Comparison of ENCODE assay signal across 9 cellular contexts in the genomic region with DNA sequence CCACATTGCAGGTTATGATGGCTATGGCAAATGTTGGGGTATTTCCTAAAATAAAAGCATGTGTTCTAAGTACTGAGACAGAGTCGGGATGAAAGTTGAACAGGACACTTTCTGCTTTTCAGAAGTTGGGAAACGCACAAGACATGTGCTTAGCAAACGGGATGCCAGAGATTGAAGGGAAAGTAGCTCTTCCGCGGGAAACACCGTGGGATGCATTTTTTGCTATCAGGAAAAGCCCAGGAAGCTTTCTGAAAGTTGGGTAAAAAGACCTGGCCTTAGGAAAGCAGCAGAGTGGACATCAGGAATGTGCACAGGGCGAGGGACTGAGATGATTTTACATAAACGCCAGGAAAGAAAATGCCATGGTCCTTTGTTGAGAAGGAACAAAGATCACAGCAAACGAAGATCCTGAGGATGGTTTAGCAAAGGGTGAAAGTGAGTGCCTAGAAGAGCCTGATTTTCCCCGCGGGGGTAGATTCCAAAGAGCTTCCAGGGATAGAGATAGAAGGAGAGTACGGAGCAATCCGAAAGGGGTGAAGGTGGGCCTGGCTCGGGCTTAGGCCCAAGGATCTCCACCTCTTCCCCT. TPM values are rescaled to one million over a fixed set of nuclear protein-coding genes. Genes with fewer than 3 reads are reported as not detected.
DNase-seq lines count a peak whose midpoint lies in the region; ATAC-seq and TF ChIP-seq lines count a peak whose summit lies in the region.
"Had no signal": no experiment of that assay in that cellular context is flagged by ENCODE, and none has a peak within 500 bp of the region (broad histone marks: within the 10 kb centered on the region; RNA-seq: fewer than 3 reads in every experiment).

No MANE protein-coding gene starts in this region.

- no peaks in the 10 kb centered on the region for H3K36me3 ChIP-seq in CD4-positive, alpha-beta memory T cell (ENCODE audit: insufficient read depth, low read length)
- H3K36me3 ChIP-seq in MG63, result peaks cover 30% of the 10 kb centered on the region

- no peaks in the 10 kb centered on the region for H3K9me3 ChIP-seq in CD4-positive, alpha-beta memory T cell (ENCODE audit: control insufficient read depth in 1 of 2, low read length in 2 of 2)
- H3K9me3 ChIP-seq in MG63, result no peaks in the 10 kb centered on the region

- H3K36me3 Mint-ChIP-seq in CD4-positive, alpha-beta memory T cell, result peaks cover 0 to 3% of the 10 kb centered on the region in 2 donors
- H3K36me3 Mint-ChIP-seq in effector memory CD8-positive, alpha-beta T cell (ENCODE audit: insufficient read depth), result peaks cover 4% of the 10 kb centered on the region
- H3K36me3 Mint-ChIP-seq in neural crest cell (ENCODE audit: low read depth), result peaks cover 15% of the 10 kb centered on the region

- ATAC-seq in effector memory CD8-positive, alpha-beta T cell (replicated peaks), result no peak
- ATAC-seq in HG03135 (IDR thresholded peaks at IDR 0.05; ENCODE audit: unreplicated experiment) (no peak), GM19395 (IDR thresholded peaks at IDR 0.05; ENCODE audit: unreplicated experiment) (no peak)

- CTCF ChIA-PET in CD4-positive, alpha-beta memory T cell (lab: Charles Lee; ENCODE audit: partially characterized antibody), result no interaction called here

- H3K4me1 ChIP-seq in CD4-positive, alpha-beta memory T cell (ENCODE audit: insufficient read depth, low read length), result peaks cover 12% of the 10 kb centered on the region

- peaks cover 3 to 11% of the 10 kb centered on the region in 2 donors for H3K27me3 Mint-ChIP-seq in CD4-positive, alpha-beta memory T cell
- peaks cover 9 to 12% of the 10 kb centered on the region in 2 donors for H3K27me3 Mint-ChIP-seq in effector memory CD8-positive, alpha-beta T cell
- H3K27me3 Mint-ChIP-seq in neural crest cell (ENCODE audit: low read depth), result no peaks in the 10 kb centered on the region

- H3K27ac ChIP-seq in CD4-positive, alpha-beta memory T cell (ENCODE audit: low read depth, low read length), result peak overlapping the region; percentile 26

- no peaks in the 10 kb centered on the region for H3K27me3 ChIP-seq in CD4-positive, alpha-beta memory T cell (ENCODE audit: insufficient read depth, low read length)
- no peaks in the 10 kb centered on the region for H3K27me3 ChIP-seq in MG63

- H3K9me3 Mint-ChIP-seq in CD4-positive, alpha-beta memory T cell, result no peaks in the 10 kb centered on the region
- H3K9me3 Mint-ChIP-seq in effector memory CD8-positive, alpha-beta T cell, result no peaks in the 10 kb centered on the region
- H3K9me3 Mint-ChIP-seq in neural crest cell, result no peaks in the 10 kb centered on the region

- DNase-seq in CD4-positive, alpha-beta memory T cell, result no peak
- DNase-seq in MG63 (no peak), neural crest cell (ENCODE audit: low read depth, low spot score) (peak; percentile 11), NCI-H1092 (lab: John Stamatoyannopoulos, UW) (no peak), hepatic stellate cell (ENCODE audit: low spot score) (no peak)
- no peak for DNase-seq in effector memory CD8-positive, alpha-beta T cell

- intact Hi-C loops in CD4-positive, alpha-beta memory T cell (cut with micrococcal nuclease), result no loop called here

- POLR2A ChIA-PET in CD4-positive, alpha-beta memory T cell (lab: Charles Lee; ENCODE audit: partially characterized antibody), result interaction anchor here (1.5 kb wide), 1 partner anchor 259 kb away, joined by 4 read pairs; the partner anchor contains the start of gene ATRIP

- H3K4me1 Mint-ChIP-seq in CD4-positive, alpha-beta memory T cell, result peaks cover 8 to 23% (median 15%) of the 10 kb centered on the region in 4 donors
- peaks cover 17% of the 10 kb centered on the region in 2 donors for H3K4me1 Mint-ChIP-seq in effector memory CD8-positive, alpha-beta T cell (ENCODE audit: low read depth in 2 of 2)
- H3K4me1 Mint-ChIP-seq in neural crest cell, result peaks cover 53% of the 10 kb centered on the region

- peak overlapping the region in 1 of 2 donors; percentile 95 for H3K4me3 ChIP-seq in CD4-positive, alpha-beta memory T cell (ENCODE audit: low read length in 2 of 2)
- H3K4me3 ChIP-seq in MG63, result peak overlapping the region; percentile 77

- TF ChIP-seq CTCF in neural crest cell (conservative IDR thresholded peaks at IDR 0.05), result no peak

- H3K27ac Mint-ChIP-seq in CD4-positive, alpha-beta memory T cell, result peak overlapping the region in 3 of 7 donors; percentile 43 to 88 (median 75)
- H3K27ac Mint-ChIP-seq in effector memory CD8-positive, alpha-beta T cell, result peak overlapping the region; percentile 65 to 74
- peak overlapping the region; percentile 87 for H3K27ac Mint-ChIP-seq in neural crest cell (ENCODE audit: unreplicated experiment)

- H3K4me3 Mint-ChIP-seq in CD4-positive, alpha-beta memory T cell, result peak overlapping the region; percentile 76 to 87 (median 85)
- H3K4me3 Mint-ChIP-seq in effector memory CD8-positive, alpha-beta T cell, result peak overlapping the region; percentile 75 to 80
- H3K4me3 Mint-ChIP-seq in neural crest cell, result peak overlapping the region; percentile 96

RNA-seq across cellular contexts. Expression of gene CDC25A, which starts 1.1 kb away (rescaled TPM):
- total RNA-seq in CD4-positive, alpha-beta memory T cell, result not detected
- polyA plus RNA-seq in CD4-positive, alpha-beta memory T cell, result under 1 TPM in 1 of 2 donors, not detected in 1; 0.09 TPM
- 11.2 and 25.3 TPM in 2 replicates for total RNA-seq in MG63 (2014; rRNA removed; shearing (Covaris generic); ENCODE audit: low replicate concordance)
- total RNA-seq in neural crest cell, result 58.4 and 63.0 TPM in 2 replicates

RNA-seq across cellular contexts. Expression of gene CAMP, which starts 36.2 kb away (rescaled TPM):
- not detected for total RNA-seq in CD4-positive, alpha-beta memory T cell
- not detected for polyA plus RNA-seq in CD4-positive, alpha-beta memory T cell
- total RNA-seq in MG63 (2014; rRNA removed; shearing (Covaris generic); ENCODE audit: low replicate concordance), result not detected in 2 replicates
- not detected in 2 replicates for total RNA-seq in neural crest cell
- total RNA-seq: NCI-H460 had no signal

RNA-seq across cellular contexts. Expression of gene ZNF589, which starts 53.8 kb away (rescaled TPM):
- total RNA-seq in CD4-positive, alpha-beta memory T cell, result 10 to 100 TPM; 49.4 to 58.6 TPM
- polyA plus RNA-seq in CD4-positive, alpha-beta memory T cell, result 1 to 10 TPM; 2.7 to 6.7 TPM
- 3.0 and 4.5 TPM in 2 replicates for total RNA-seq in MG63 (2014; rRNA removed; shearing (Covaris generic); ENCODE audit: low replicate concordance)
- 32.6 and 33.2 TPM in 2 replicates for total RNA-seq in neural crest cell

Comparison
In these comparisons a context has a peak if more than half of its experiments do, and no peak if none do; other contexts are left out.
1. RNA of gene CDC25A, which starts 1.1 kb away (total RNA-seq): 58.4 to 63.0 TPM in neural crest cell and 11.2 to 25.3 TPM in MG63; not detected in CD4-positive, alpha-beta memory T cell; every median in the first group is over 10 times any median in the second.
2. Peak in every context shown above with its lines, with median percentiles within 50 percentile points of each other: H3K4me3 Mint-ChIP-seq.